Comparison of ENCODE assay signal across 10 cellular contexts in the genomic region with DNA sequence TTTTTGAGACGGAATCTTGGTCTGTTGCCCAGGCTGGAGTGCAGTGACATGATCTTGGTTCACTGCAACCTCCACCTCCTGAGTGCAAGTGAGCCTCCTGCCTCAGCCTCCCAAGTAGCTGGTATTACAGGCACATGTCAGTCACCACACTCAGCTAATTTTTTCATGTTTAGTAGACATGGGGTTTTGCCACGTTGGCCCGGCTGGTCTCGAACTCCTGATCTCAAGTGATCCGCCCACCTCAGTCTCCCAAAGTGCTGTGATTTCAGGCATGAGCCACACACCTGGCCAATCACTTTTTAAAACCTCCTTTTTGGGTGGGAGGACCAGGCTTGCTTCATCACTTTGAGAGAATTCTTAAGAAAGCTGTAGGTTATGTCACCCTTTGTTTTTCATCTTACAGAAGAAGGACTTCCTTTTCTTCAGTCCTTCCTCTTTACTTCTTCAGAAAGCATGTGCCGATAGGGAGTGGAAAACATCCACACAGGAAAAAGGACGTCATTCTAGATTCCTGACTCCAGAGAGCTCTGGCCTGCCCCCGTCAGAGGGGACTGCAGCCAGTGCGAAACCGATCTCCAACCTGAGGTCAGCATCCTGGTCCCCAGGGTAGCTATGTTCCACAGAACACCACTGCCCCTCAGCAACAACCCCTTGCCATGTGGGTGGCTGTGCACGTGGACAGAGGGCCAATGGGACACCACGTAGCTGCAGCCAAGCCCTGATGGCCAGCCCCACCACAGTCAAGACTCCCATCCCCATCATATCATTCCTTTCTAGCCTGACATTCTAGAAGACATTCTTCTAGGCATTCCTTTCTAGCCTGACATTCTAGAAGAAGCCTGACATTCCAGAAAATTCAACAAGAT. TPM values are rescaled to one million over a fixed set of nuclear protein-coding genes. Genes with fewer than 3 reads are reported as not detected.
DNase-seq lines count a peak whose midpoint lies in the region; ATAC-seq and TF ChIP-seq lines count a peak whose summit lies in the region.
"Had no signal": no experiment of that assay in that cellular context is flagged by ENCODE, and none has a peak within 500 bp of the region (broad histone marks: within the 10 kb centered on the region; RNA-seq: fewer than 3 reads in every experiment).

No MANE protein-coding gene starts in this region.

- no peak overlapping the region for H3K9ac ChIP-seq in Loucy (ENCODE audit: low read depth, low read length, poor library complexity, severe bottlenecking)
- H3K9ac ChIP-seq in smooth muscle cell (ENCODE audit: low read depth), result peak overlapping the region; percentile 16

- H3K4me1 ChIP-seq in Loucy (ENCODE audit: insufficient read depth, low read length, poor library complexity, severe bottlenecking), result peaks cover 11% of the 10 kb centered on the region
- peaks cover 6% of the 10 kb centered on the region for H3K4me1 ChIP-seq in right cardiac atrium (ENCODE audit: control insufficient read depth, insufficient read depth, low read length)
- H3K4me1 ChIP-seq in smooth muscle cell (ENCODE audit: low read depth), result no peaks in the 10 kb centered on the region

- intact Hi-C loops in right cardiac atrium (cut with DNase I) (no loop called here), left colon (cut with DNase I, micrococcal nuclease) (no loop called here)

- H3K36me3 ChIP-seq in Loucy (ENCODE audit: insufficient read depth, low read length) (no peaks in the 10 kb centered on the region), smooth muscle cell (ENCODE audit: low read depth) (no peaks in the 10 kb centered on the region)
- H3K36me3 ChIP-seq: ascending aorta had no signal

- no peaks in the 10 kb centered on the region for H3K79me2 ChIP-seq in Loucy (ENCODE audit: insufficient read depth, low read length)
- H3K79me2 ChIP-seq in smooth muscle cell (ENCODE audit: low read depth), result no peaks in the 10 kb centered on the region

- DNase-seq in UCSD-AML1 (lab: John Stamatoyannopoulos, UW; ENCODE audit: unreplicated experiment) (peak; percentile 46), right cardiac atrium (peak in 1 of 3 donors; percentile 36), smooth muscle cell (lab: John Stamatoyannopoulos, UW; ENCODE audit: unreplicated experiment) (no peak), NCI-H2107 (lab: John Stamatoyannopoulos, UW) (no peak), left colon (no peak)
- DNase-seq: H9 had no signal

- 58% methylated on average over 12 of the region's 12 CpGs for WGBS in right cardiac atrium
- WGBS in smooth muscle cell (ENCODE audit: low lambda C conversion rate), result 81% methylated on average over 12 of the region's 12 CpGs

- no peaks in the 10 kb centered on the region for H3K9me2 ChIP-seq in Loucy (replicated peaks; ENCODE audit: low read depth, low read length)

- ATAC-seq in right cardiac atrium, result peak; percentile 52 to 68
- no peak for ATAC-seq in GM19023 (IDR thresholded peaks at IDR 0.05; ENCODE audit: unreplicated experiment)
- no peak for ATAC-seq in left colon

- H3K27ac ChIP-seq in right cardiac atrium (ENCODE audit: low read length), result no peak overlapping the region
- H3K27ac ChIP-seq in smooth muscle cell (ENCODE audit: low read depth), result peak overlapping the region; percentile 85

- TF ChIP-seq CTCF in Loucy (conservative IDR thresholded peaks at IDR 0.05; ENCODE audit: low read length) (no peak), smooth muscle cell (IDR thresholded peaks at IDR 0.05; ENCODE audit: borderline replicate concordance, insufficient read depth, poor library complexity, severe bottlenecking) (no peak)

- no peaks in the 10 kb centered on the region for H3K27me3 ChIP-seq in Loucy (ENCODE audit: insufficient read depth, low read length, poor library complexity, severe bottlenecking)
- no peaks in the 10 kb centered on the region for H3K27me3 ChIP-seq in right cardiac atrium (ENCODE audit: control insufficient read depth, insufficient read depth)
- no peaks in the 10 kb centered on the region for H3K27me3 ChIP-seq in smooth muscle cell (ENCODE audit: low read depth)
- H3K27me3 ChIP-seq: ascending aorta had no signal

- H2AFZ ChIP-seq in Loucy (ENCODE audit: low read length), result no peak overlapping the region
- no peak overlapping the region for H2AFZ ChIP-seq in smooth muscle cell (ENCODE audit: low read depth)

- H3K9me3 ChIP-seq in Loucy (ENCODE audit: insufficient read depth, low read depth, low read length), result no peaks in the 10 kb centered on the region
- H3K9me3 ChIP-seq in right cardiac atrium (ENCODE audit: control insufficient read depth, low read length), result no peaks in the 10 kb centered on the region
- no peaks in the 10 kb centered on the region for H3K9me3 ChIP-seq in smooth muscle cell (replicated peaks; ENCODE audit: low read depth)
- H3K9me3 ChIP-seq: ascending aorta had no signal

- H3F3A ChIP-seq in Loucy (ENCODE audit: low read depth) (no peaks in the 10 kb centered on the region), smooth muscle cell (ENCODE audit: low read depth) (no peaks in the 10 kb centered on the region)

- peak overlapping the region; percentile 24 for H3K4me2 ChIP-seq in Loucy (ENCODE audit: low read depth, low read length, poor library complexity, severe bottlenecking)
- peak overlapping the region; percentile 34 for H3K4me2 ChIP-seq in smooth muscle cell

- H3K4me3 ChIP-seq in Loucy (ENCODE audit: low read length, poor library complexity, severe bottlenecking) (no peak overlapping the region), right cardiac atrium (ENCODE audit: low read length) (no peak overlapping the region), smooth muscle cell (no peak overlapping the region)
- H3K4me3 ChIP-seq: ascending aorta had no signal

- H4K20me1 ChIP-seq in Loucy (ENCODE audit: insufficient read depth, low read length, poor library complexity, severe bottlenecking) (no peaks in the 10 kb centered on the region), smooth muscle cell (ENCODE audit: low read depth) (no peaks in the 10 kb centered on the region)

RNA-seq across cellular contexts. Expression of gene NCF2, which starts 21.9 kb away (rescaled TPM):
- 1 to 10 TPM; 3.3 to 6.4 (median 6.0) TPM for total RNA-seq in right cardiac atrium
- polyA plus RNA-seq in right cardiac atrium, result 1.4 TPM
- 1.7 and 2.4 TPM in 2 replicates for total RNA-seq in smooth muscle cell
- 0.65 and 0.78 TPM in 2 replicates for polyA plus RNA-seq in smooth muscle cell
- total RNA-seq in left colon, result 1 to 10 TPM; 3.1 to 7.0 TPM
- total RNA-seq: H9, RPMI7951 had no signal

Comparison
In these comparisons a context has a peak if more than half of its experiments do, and no peak if none do; other contexts are left out.
1. ATAC-seq: peak in right cardiac atrium (2 of 2); none in GM19023 (single experiment) and left colon (single experiment).